20 cellular contexts compared by ENCODE assay signal in the genomic region with DNA sequence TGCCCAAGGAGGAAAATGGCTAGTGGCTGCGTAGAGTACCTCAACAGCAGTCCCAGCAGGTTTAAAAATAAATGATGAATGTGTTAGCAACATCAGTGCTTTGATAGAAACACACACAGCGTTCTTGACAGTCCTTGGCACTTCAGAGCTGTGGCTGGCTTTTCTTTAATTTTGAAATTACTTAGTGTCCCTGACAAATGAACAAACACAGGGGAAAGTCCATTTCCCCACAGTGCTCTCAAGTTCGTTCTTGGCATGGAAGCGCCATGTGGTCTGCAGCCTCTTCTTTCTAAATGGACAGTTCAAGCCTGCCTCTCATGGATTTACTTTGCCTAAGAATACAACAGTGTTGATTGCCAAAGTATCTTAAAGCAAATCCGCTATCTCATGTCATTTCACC.
DNase-seq lines count a peak whose midpoint lies in the region; ATAC-seq and TF ChIP-seq lines count a peak whose summit lies in the region.
"Had no signal": no experiment of that assay in that cellular context is flagged by ENCODE, and none has a peak within 500 bp of the region (broad histone marks: within the 10 kb centered on the region; RNA-seq: fewer than 3 reads in every experiment).

No MANE protein-coding gene starts in this region.

- no peaks in the 10 kb centered on the region for H3K9me2 ChIP-seq in PC-9 (ENCODE audit: insufficient read depth)

- no peak for TF ChIP-seq CTCF in AG04450 (IDR thresholded peaks at IDR 0.05; ENCODE audit: low read depth, low read length)
- TF ChIP-seq CTCF in PC-9 (conservative IDR thresholded peaks at IDR 0.05), result no peak
- TF ChIP-seq CTCF in gastrocnemius medialis (IDR thresholded peaks at IDR 0.05 in 4 of 5, conservative IDR thresholded peaks at IDR 0.05 in 1 of 5), result no peak

- no peak overlapping the region for H3K4me2 ChIP-seq in PC-9

- no peak overlapping the region for H3K4me3 ChIP-seq in AG04450 (ENCODE audit: low read depth, low read length)
- H3K4me3 ChIP-seq in PC-9, result no peak overlapping the region
- H3K4me3 ChIP-seq in gastrocnemius medialis, result no peak overlapping the region

- H3K79me2 ChIP-seq in PC-9 (ENCODE audit: low read depth), result peaks cover 51% of the 10 kb centered on the region

- DNase-seq in AG04450 (ENCODE audit: low read depth, low spot score), result no peak
- DNase-seq in PC-9, result no peak
- DNase-seq in fibroblast of gingiva (ENCODE audit: low read depth), result peak; percentile 68
- peak in 1 of 2 donors; percentile 27 for DNase-seq in gastrocnemius medialis
- no peak for DNase-seq in middle frontal gyrus (ENCODE audit: extremely low spot score, low spot score)
- no peak for DNase-seq in SIG-M5 (lab: John Stamatoyannopoulos, UW)
- DNase-seq: CD8-positive, alpha-beta memory T cell; DND-41; GDM1; GOT3; KG1; NCI-H1092; NCI-H1694; NCI-H2107; NCI-H345; NCI-H69; NK-92 treated with Interleukin-12 subunit alpha and Interleukin-12 subunit beta, amount 100 ng/mL, for 24 hours; SHP77 treated with DMSO at 0.1 percent for 48 hours had no signal

- no peak overlapping the region for H2AFZ ChIP-seq in PC-9

- H3K4me1 ChIP-seq in PC-9 (replicated peaks; ENCODE audit: insufficient read depth), result no peaks in the 10 kb centered on the region
- H3K4me1 ChIP-seq in gastrocnemius medialis, result peaks cover 0 to 8% of the 10 kb centered on the region in 2 donors

- no peak for TF ChIP-seq POLR2A in gastrocnemius medialis (IDR thresholded peaks at IDR 0.05)

- no TSS peak for BruUV-seq in PC-9 (replicated peaks; lab: Mats Ljungman, UMichigan)

- 0 out of 2 replicates have a peak, but pooled peaks cover 7% of the 10 kb centered on the region for H3F3A ChIP-seq in PC-9 (ENCODE audit: insufficient read depth, low read depth)

- CTCF ChIA-PET in AG04450 (lab: Charles Lee) (interaction anchor here (0.6 kb wide), 1 partner anchor 146 kb away, joined by 8 read pairs; no protein-coding TSS in a partner anchor), PC-9 (lab: Charles Lee) (no interaction called here)

- in situ Hi-C loops in gastrocnemius medialis (cut with MboI; ENCODE audit: low sequenced_read_pairs in 4 of 4), result no loop called here

- H4K20me1 ChIP-seq in PC-9 (ENCODE audit: insufficient read depth), result no peaks in the 10 kb centered on the region

- H3K27ac ChIP-seq in AG04450 (ENCODE audit: low read depth, low read length), result peak overlapping the region; percentile 99
- H3K27ac ChIP-seq in PC-9, result 0 out of 2 replicates have a peak overlapping the region, but pooled peaks have one; percentile 2
- peak overlapping the region; percentile 1 to 62 (median 31) for H3K27ac ChIP-seq in gastrocnemius medialis
- H3K27ac ChIP-seq: HL-60 had no signal

- POLR2A ChIA-PET in AG04450 (lab: Yijun Ruan, JAX) (interaction anchor here (0.6 to 1.4 kb wide), 2 partner anchors 103 to 259 kb away, joined by 3 to 5 read pairs; a partner anchor contains a TSS), PC-9 (lab: Charles Lee; ENCODE audit: unreplicated experiment) (no interaction called here)

- H3K36me3 ChIP-seq in PC-9 (ENCODE audit: low read depth), result peaks cover 5% of the 10 kb centered on the region; the same call in 1 of the 2 replicates
- H3K36me3 ChIP-seq in gastrocnemius medialis, result no peaks in the 10 kb centered on the region

- intact Hi-C loops in PC-9 (cut with micrococcal nuclease; ENCODE audit: unreplicated experiment), result no loop called here
- intact Hi-C loops in gastrocnemius medialis (cut with DNase I; ENCODE audit: low total_unique reads), result no loop called here

- H3K9me3 ChIP-seq in AG04450 (ENCODE audit: control insufficient read depth, insufficient read depth, low read length) (0 out of 2 replicates have a peak, but pooled peaks cover 3% of the 10 kb centered on the region), PC-9 (ENCODE audit: insufficient read depth, low read depth) (peaks cover 4% of the 10 kb centered on the region; the same call in 1 of the 2 replicates), gastrocnemius medialis (no peaks in the 10 kb centered on the region)

- peak; percentile 36 to 71 for ATAC-seq in gastrocnemius medialis
- no peak for ATAC-seq in GM21825 (IDR thresholded peaks at IDR 0.05; ENCODE audit: unreplicated experiment)

- no peaks in the 10 kb centered on the region for H3K27me3 ChIP-seq in AG04450 (ENCODE audit: control insufficient read depth, insufficient read depth, low read length)
- no peaks in the 10 kb centered on the region for H3K27me3 ChIP-seq in PC-9 (ENCODE audit: insufficient read depth, low read depth)
- H3K27me3 ChIP-seq in gastrocnemius medialis, result no peaks in the 10 kb centered on the region

Comparison
In these comparisons a context has a peak if more than half of its experiments do, and no peak if none do; other contexts are left out.
1. H3K27ac ChIP-seq: peak in every context shown above with its lines; median percentile 99 in AG04450; 31 in gastrocnemius medialis; 2 in PC-9.